33 cellular contexts compared by ENCODE assay signal in genomic region chr2:109666466-109666865, GRCh38. TPM values are rescaled to one million over a fixed set of nuclear protein-coding genes. Genes with fewer than 3 reads are reported as not detected.
DNase-seq lines count a peak whose midpoint lies in the region; ATAC-seq and TF ChIP-seq lines count a peak whose summit lies in the region.
"Had no signal": no experiment of that assay in that cellular context is flagged by ENCODE, and none has a peak within 500 bp of the region (broad histone marks: within the 10 kb centered on the region; RNA-seq: fewer than 3 reads in every experiment).

No MANE protein-coding gene starts in this region.

- H3K79me2 ChIP-seq in SK-N-SH (ENCODE audit: insufficient read depth): no peaks in the 10 kb centered on the region

- no peak overlapping the region for H3K4me3 Mint-ChIP-seq in chondrocyte (ENCODE audit: unreplicated experiment)
- H3K4me3 Mint-ChIP-seq: B cell; CD14-positive monocyte; CD4-positive, alpha-beta memory T cell; CD4-positive, alpha-beta T cell; CD4-positive, CD25-positive, alpha-beta regulatory T cell; CD8-positive, alpha-beta memory T cell; CD8-positive, alpha-beta T cell had no signal

- CTCF ChIA-PET in SK-N-SH (lab: Yijun Ruan, JAX): interaction anchor here (1.6 kb wide), 1 partner anchor 120 kb away, joined by 5 read pairs; no protein-coding TSS in a partner anchor

- no peak for TF ChIP-seq RAD21 in SK-N-SH (IDR thresholded peaks at IDR 0.05; ENCODE audit: low read length)

- no peak overlapping the region for H3K4me3 ChIP-seq in SK-N-SH (ENCODE audit: low read depth in 2 of 2, low read length in 1 of 2)
- H3K4me3 ChIP-seq: A549; BLaER1; BLaER1 treated with 17β-estradiol and CSF1 and Interleukin-3, amounts not matched to agents 10 nM and 100 nM had no signal

- H3K27me3 ChIP-seq in SK-N-SH (ENCODE audit: insufficient read depth): no peaks in the 10 kb centered on the region
- H3K27me3 ChIP-seq: BE2C; BLaER1; BLaER1 treated with 17β-estradiol and CSF1 and Interleukin-3, amounts not matched to agents 10 nM and 100 nM had no signal

- H3K4me2 ChIP-seq in SK-N-SH: no peak overlapping the region
- H3K4me2 ChIP-seq: A549; BLaER1; BLaER1 treated with 17β-estradiol and CSF1 and Interleukin-3, amounts not matched to agents 10 nM and 100 nM had no signal

- peak overlapping the region; percentile 8 for H3K27ac Mint-ChIP-seq in chondrocyte (ENCODE audit: unreplicated experiment)
- H3K27ac Mint-ChIP-seq: B cell; CD14-positive monocyte; CD4-positive, alpha-beta memory T cell; CD4-positive, alpha-beta T cell; CD4-positive, CD25-positive, alpha-beta regulatory T cell; CD8-positive, alpha-beta memory T cell; CD8-positive, alpha-beta T cell had no signal

- H3K9me3 Mint-ChIP-seq in chondrocyte (ENCODE audit: low read depth): no peaks in the 10 kb centered on the region
- H3K9me3 Mint-ChIP-seq: CD4-positive, alpha-beta memory T cell; CD4-positive, alpha-beta T cell; CD8-positive, alpha-beta memory T cell; CD8-positive, alpha-beta T cell had no signal

- H3K4me1 Mint-ChIP-seq in chondrocyte (ENCODE audit: low read depth): peaks cover 15% of the 10 kb centered on the region
- H3K4me1 Mint-ChIP-seq: B cell; CD14-positive monocyte; CD4-positive, alpha-beta memory T cell; CD4-positive, CD25-positive, alpha-beta regulatory T cell; CD8-positive, alpha-beta memory T cell had no signal

- POLR2A ChIA-PET in SK-N-SH (lab: Yijun Ruan, JAX): no interaction called here

- H3F3A ChIP-seq in SK-N-SH (replicated peaks; ENCODE audit: insufficient read depth): no peaks in the 10 kb centered on the region

- H3K9ac ChIP-seq in SK-N-SH: no peak overlapping the region
- H3K9ac ChIP-seq: BLaER1; BLaER1 treated with 17β-estradiol and CSF1 and Interleukin-3, amounts not matched to agents 10 nM and 100 nM had no signal

- no peaks in the 10 kb centered on the region for H3K9me2 ChIP-seq in SK-N-SH

- ATAC-seq in SK-N-SH treated with all-trans-retinoic acid at 6 μM for 48 hours (no peak), HG03439 (IDR thresholded peaks at IDR 0.05; ENCODE audit: unreplicated experiment) (no peak), GM18517 (IDR thresholded peaks at IDR 0.05; ENCODE audit: unreplicated experiment) (no peak)
- ATAC-seq: A549; CD8-positive, alpha-beta T cell had no signal

- H2AFZ ChIP-seq in SK-N-SH (ENCODE audit: low read depth): no peak overlapping the region

- TF ChIP-seq EP300 in SK-N-SH (IDR thresholded peaks at IDR 0.05; ENCODE audit: borderline replicate concordance in 1 of 2, low read depth in 1 of 2, low read length in 1 of 2): peak in 1 of 2 experiments; percentile 53; a peak in 1 of 4 replicates

- H3K9me3 ChIP-seq in SK-N-SH: no peaks in the 10 kb centered on the region
- H3K9me3 ChIP-seq: A549; BE2C; BLaER1; BLaER1 treated with 17β-estradiol and CSF1 and Interleukin-3, amounts not matched to agents 10 nM and 100 nM; Caco-2 had no signal

- no peaks in the 10 kb centered on the region for H3K36me3 Mint-ChIP-seq in chondrocyte (ENCODE audit: low read depth)
- H3K36me3 Mint-ChIP-seq: CD14-positive monocyte; CD4-positive, alpha-beta memory T cell; CD4-positive, CD25-positive, alpha-beta regulatory T cell; CD8-positive, alpha-beta memory T cell; CD8-positive, alpha-beta T cell had no signal

- DNase-seq in SK-N-SH (no peak), chondrocyte (ENCODE audit: low spot score) (no peak), NCI-H2196 treated with DMSO at 0.1 percent for 48 hours (lab: John Stamatoyannopoulos, UW; ENCODE audit: unreplicated experiment) (no peak)
- DNase-seq: 8988T; ACHN; AML-193; BE2C; C1 segment of cervical spinal cord; Caco-2; Calu3; CD4-positive, alpha-beta memory T cell; CD4-positive, alpha-beta T cell; CD4-positive, CD25-positive, alpha-beta regulatory T cell; CD8-positive, alpha-beta memory T cell; CD8-positive, alpha-beta T cell; COR-L47; DMS 273 treated with DMSO at 0.1 percent for 48 hours; DMS153; DMS53; DMS79; DMS79 treated with DMSO at 0.1 percent for 48 hours; DND-41; EL had no signal

- no peaks in the 10 kb centered on the region for H3K36me3 ChIP-seq in SK-N-SH (replicated peaks in 1 of 2; ENCODE audit: control insufficient read depth in 1 of 2, insufficient read depth in 2 of 2, low read length in 1 of 2)
- H3K36me3 ChIP-seq: BE2C; BLaER1; BLaER1 treated with 17β-estradiol and CSF1 and Interleukin-3, amounts not matched to agents 10 nM and 100 nM had no signal

- H4K20me1 ChIP-seq in SK-N-SH (ENCODE audit: insufficient read depth): no peaks in the 10 kb centered on the region
- H4K20me1 ChIP-seq: BLaER1; BLaER1 treated with 17β-estradiol and CSF1 and Interleukin-3, amounts not matched to agents 10 nM and 100 nM had no signal

- TF ChIP-seq CTCF in SK-N-SH (IDR thresholded peaks at IDR 0.05): no peak
- TF ChIP-seq CTCF in chondrocyte (IDR thresholded peaks at IDR 0.05): no peak

- 8% methylated on average over 1 of the region's 1 CpG for WGBS in SK-N-SH (ENCODE audit: low lambda C conversion rate)

- peaks cover 8% of the 10 kb centered on the region for H3K27me3 Mint-ChIP-seq in chondrocyte (ENCODE audit: low read depth)

- peaks cover 0 to 20% of the 10 kb centered on the region in 2 experiments; a peak in 2 of 4 replicates for H3K4me1 ChIP-seq in SK-N-SH (ENCODE audit: control insufficient read depth in 1 of 2, insufficient read depth in 2 of 2, low read depth in 1 of 2, low read length in 1 of 2)
- H3K4me1 ChIP-seq: A549; BE2C; BLaER1; BLaER1 treated with 17β-estradiol and CSF1 and Interleukin-3, amounts not matched to agents 10 nM and 100 nM had no signal

- peak overlapping the region in 1 of 2 experiments; percentile 50; a peak in 1 of 4 replicates for H3K27ac ChIP-seq in SK-N-SH (ENCODE audit: low read depth in 2 of 2, low read length in 1 of 2)
- H3K27ac ChIP-seq: 22Rv1; A549; BLaER1; BLaER1 treated with 17β-estradiol and CSF1 and Interleukin-3, amounts not matched to agents 10 nM and 100 nM; C4-2B had no signal

TF ChIP-seq in SK-N-SH, 30 proteins besides CTCF, POLR2A, EP300 and RAD21 (continues in another document):
- TF ChIP-seq YY1 (IDR thresholded peaks at IDR 0.05; ENCODE audit: low read depth) (no peak), GATA2 (CRISPR knock-in tag; IDR thresholded peaks at IDR 0.05) (peak; percentile 63), NFIC (IDR thresholded peaks at IDR 0.05; ENCODE audit: borderline replicate concordance) (no peak), GABPA (IDR thresholded peaks at IDR 0.05; ENCODE audit: low read depth) (no peak), JUND (IDR thresholded peaks at IDR 0.05) (no peak), RFX5 (IDR thresholded peaks at IDR 0.05; ENCODE audit: low read length) (no peak), TAF1 (IDR thresholded peaks at IDR 0.05; ENCODE audit: borderline replicate concordance, low read depth, low read length) (no peak), CHD2 (IDR thresholded peaks at IDR 0.05; ENCODE audit: low read length, partially characterized antibody) (peak; percentile 22), RXRA (IDR thresholded peaks at IDR 0.05; ENCODE audit: borderline replicate concordance, low read depth) (no peak), RCOR1 (IDR thresholded peaks at IDR 0.05; ENCODE audit: low read length) (peak; percentile 21; the same call in 1 of the 2 replicates), FOXJ3 (CRISPR knock-in tag; IDR thresholded peaks at IDR 0.05) (no peak), IRF3 (IDR thresholded peaks at IDR 0.05; ENCODE audit: low read depth, low read length) (no peak)

TF ChIP-seq in SK-N-SH treated with all-trans-retinoic acid at 6 μM for 48 hours, 23 proteins besides CTCF, POLR2A, EP300 and RAD21 (continues in another document):
- TF ChIP-seq ZNF70 (CRISPR knock-in tag; IDR thresholded peaks at IDR 0.05) (no peak), CSRNP3 (CRISPR knock-in tag; IDR thresholded peaks at IDR 0.05) (no peak), TSHZ2 (CRISPR knock-in tag; IDR thresholded peaks at IDR 0.05) (no peak), ISL1 (CRISPR knock-in tag; IDR thresholded peaks at IDR 0.05) (no peak)

RNA-seq across cellular contexts. Expression of gene SOWAHC, which starts 52.3 kb away (rescaled TPM):
- 2.4 and 2.9 TPM in 2 replicates for polyA plus RNA-seq in SK-N-SH (2012; rRNA removed)
- polyA plus RNA-seq in SK-N-SH (2012; cell fraction: cytosol; rRNA removed): 3.1 and 3.4 TPM in 2 replicates
- 2.2 and 2.4 TPM in 2 replicates for polyA plus RNA-seq in SK-N-SH (2012; cell fraction: nucleus; rRNA removed)
- 13.2 to 14.7 TPM (median 14.2 TPM) in 3 replicates for total RNA-seq in chondrocyte

RNA-seq across cellular contexts. Expression of gene SEPTIN10, which starts 52.7 kb away (rescaled TPM):
- polyA plus RNA-seq in SK-N-SH (2012; rRNA removed): 39.1 and 46.5 TPM in 2 replicates
- 61.3 and 64.1 TPM in 2 replicates for polyA plus RNA-seq in SK-N-SH (2012; cell fraction: cytosol; rRNA removed)
- 21.0 and 32.9 TPM in 2 replicates for polyA plus RNA-seq in SK-N-SH (2012; cell fraction: nucleus; rRNA removed)
- 80.9 to 90.9 TPM (median 86.1 TPM) in 3 replicates for total RNA-seq in chondrocyte
- total RNA-seq: B cell had no signal
